8 cellular contexts compared by ENCODE assay signal in genomic region chr1:111738436-111739221, GRCh38. TPM values are rescaled to one million over a fixed set of nuclear protein-coding genes. Genes with fewer than 3 reads are reported as not detected.
DNase-seq lines count a peak whose midpoint lies in the region; ATAC-seq and TF ChIP-seq lines count a peak whose summit lies in the region.

No MANE protein-coding gene starts in this region.

- H3K9me3 ChIP-seq in CD8-positive, alpha-beta memory T cell (ENCODE audit: low read length): no peaks in the 10 kb centered on the region
- no peaks in the 10 kb centered on the region for H3K9me3 ChIP-seq in tibial artery

- peaks cover 0 to 5% (median 0%) of the 10 kb centered on the region in 3 donors for H3K36me3 Mint-ChIP-seq in CD8-positive, alpha-beta memory T cell
- no peaks in the 10 kb centered on the region for H3K36me3 Mint-ChIP-seq in activated T-cell treated with anti-CD3 and anti-CD28 coated beads, Interleukin-2, amount 50 U/mL, for 4 hours (ENCODE audit: insufficient read depth)

- peak; percentile 7 to 9 for TF ChIP-seq CTCF in tibial artery (IDR thresholded peaks at IDR 0.05)

- ATAC-seq in HG03196 (IDR thresholded peaks at IDR 0.05; ENCODE audit: unreplicated experiment): peak; percentile 39
- peak; percentile 59 to 63 for ATAC-seq in activated T-cell treated with anti-CD3 and anti-CD28 coated beads, Interleukin-2, amount 50 U/mL, for 4 hours

- POLR2A ChIA-PET in CD8-positive, alpha-beta memory T cell (lab: Charles Lee): interaction anchor here (0.7 to 2.8 kb wide), 5 partner anchors 12 to 522 kb away, joined by 3 to 15 read pairs (median 3); partner anchors contain the start of gene DDX20

- no peaks in the 10 kb centered on the region for H3K9me3 Mint-ChIP-seq in CD8-positive, alpha-beta memory T cell
- H3K9me3 Mint-ChIP-seq in activated T-cell treated with anti-CD3 and anti-CD28 coated beads, Interleukin-2, amount 50 U/mL, for 4 hours: no peaks in the 10 kb centered on the region

- peaks cover 15 to 26% (median 16%) of the 10 kb centered on the region in 3 donors for H3K4me1 Mint-ChIP-seq in CD8-positive, alpha-beta memory T cell
- peaks cover 17% of the 10 kb centered on the region for H3K4me1 Mint-ChIP-seq in activated T-cell treated with anti-CD3 and anti-CD28 coated beads, Interleukin-2, amount 50 U/mL, for 4 hours (ENCODE audit: low read depth)

- H3K4me3 Mint-ChIP-seq in CD8-positive, alpha-beta memory T cell: peak overlapping the region; percentile 85 to 96 (median 89)
- H3K4me3 Mint-ChIP-seq in activated T-cell treated with anti-CD3 and anti-CD28 coated beads, Interleukin-2, amount 50 U/mL, for 4 hours: peak overlapping the region; percentile 84

- DNase-seq in CD8-positive, alpha-beta memory T cell: peak; percentile 26 to 52 (median 39)
- DNase-seq in NCI-H69 (lab: John Stamatoyannopoulos, UW) (peak; percentile 88), fibroblast of gingiva (ENCODE audit: low read depth) (peak; percentile 79), myocyte (ENCODE audit: low read depth) (peak; percentile 92), tibial artery (peak; percentile 67 to 93)
- DNase-seq in activated T-cell treated with anti-CD3 and anti-CD28 coated beads, Interleukin-2, amount 50 U/mL, for 4 hours: peak; percentile 39

- CTCF ChIA-PET in CD8-positive, alpha-beta memory T cell (lab: Charles Lee): interaction anchor here (1.1 to 4.2 kb wide), 6 partner anchors 10 to 231 kb away, joined by 3 to 19 read pairs (median 12); partner anchors contain the start of gene DDX20

- H3K27me3 ChIP-seq in CD8-positive, alpha-beta memory T cell (ENCODE audit: insufficient read depth, low read length, poor library complexity, severe bottlenecking): peaks cover 30% of the 10 kb centered on the region
- H3K27me3 ChIP-seq in tibial artery: no peaks in the 10 kb centered on the region

- intact Hi-C loops in tibial artery (cut with DNase I; ENCODE audit: low total_unique reads): loop anchor here (10.0 kb wide), 1 partner anchor 234 kb away; the partner anchor contains the start of genes ADORA3 and TMIGD3

- no peaks in the 10 kb centered on the region for H3K36me3 ChIP-seq in CD8-positive, alpha-beta memory T cell (ENCODE audit: insufficient read depth, low read length)
- H3K36me3 ChIP-seq in tibial artery: peaks cover 0 to 4% (median 0%) of the 10 kb centered on the region in 3 donors

- H3K27me3 Mint-ChIP-seq in CD8-positive, alpha-beta memory T cell: peaks cover 16% of the 10 kb centered on the region in 2 donors
- peaks cover 36% of the 10 kb centered on the region for H3K27me3 Mint-ChIP-seq in activated T-cell treated with anti-CD3 and anti-CD28 coated beads, Interleukin-2, amount 50 U/mL, for 4 hours (ENCODE audit: low read depth)

- peak overlapping the region; percentile 74 for H3K4me3 ChIP-seq in CD8-positive, alpha-beta memory T cell (ENCODE audit: low read length)
- peak overlapping the region; percentile 76 to 90 for H3K4me3 ChIP-seq in tibial artery

- H3K27ac Mint-ChIP-seq in CD8-positive, alpha-beta memory T cell: peak overlapping the region in 7 of 8 donors; percentile 21 to 91 (median 76)

- H3K4me1 ChIP-seq in CD8-positive, alpha-beta memory T cell (ENCODE audit: insufficient read depth, low read length): peaks cover 22% of the 10 kb centered on the region
- H3K4me1 ChIP-seq in tibial artery: peaks cover 0 to 47% (median 30%) of the 10 kb centered on the region in 4 donors

- TF ChIP-seq POLR2A in GM19193 (IDR thresholded peaks at IDR 0.05; ENCODE audit: extremely low read depth, insufficient read depth, insufficient read length): peak; percentile 72

- H3K27ac ChIP-seq in CD8-positive, alpha-beta memory T cell (ENCODE audit: low read depth, low read length): no peak overlapping the region
- H3K27ac ChIP-seq in tibial artery: peak overlapping the region; percentile 96 to 99

RNA-seq across cellular contexts. Expression of gene INKA2, which starts 0.6 kb away (rescaled TPM):
- total RNA-seq in CD8-positive, alpha-beta memory T cell: 1 to 10 TPM; 1.8 to 3.8 TPM
- polyA plus RNA-seq in CD8-positive, alpha-beta memory T cell: not detected
- total RNA-seq in activated T-cell treated with anti-CD3 and anti-CD28 coated beads, Interleukin-2, amount 50 U/mL, for 4 hours: under 1 TPM; 0.25 to 0.82 (median 0.76) TPM
- total RNA-seq in myocyte: 31.9 and 50.6 TPM in 2 replicates
- 9.4 TPM for polyA plus RNA-seq in myocyte (2012)

RNA-seq across cellular contexts. Expression of gene DDX20, which starts 17.1 kb away (rescaled TPM):
- total RNA-seq in CD8-positive, alpha-beta memory T cell: 10 to 100 TPM; 21.8 to 22.7 TPM
- polyA plus RNA-seq in CD8-positive, alpha-beta memory T cell: 9.8 TPM
- 10 to 100 TPM; 22.0 to 26.0 (median 24.1) TPM for total RNA-seq in activated T-cell treated with anti-CD3 and anti-CD28 coated beads, Interleukin-2, amount 50 U/mL, for 4 hours
- total RNA-seq in myocyte: 22.4 and 27.0 TPM in 2 replicates
- polyA plus RNA-seq in myocyte (2012): 4.8 TPM

Comparison
In these comparisons a context has a peak if more than half of its experiments do, and no peak if none do; other contexts are left out.
1. DNase-seq: peak in every context shown above with its lines; median percentile 92 in myocyte; 88 in NCI-H69; 80 in tibial artery; 79 in fibroblast of gingiva; 39 in CD8-positive, alpha-beta memory T cell; 39 in activated T-cell treated with anti-CD3 and anti-CD28 coated beads, Interleukin-2, amount 50 U/mL, for 4 hours.